Comparison of ENCODE assay signal across 1 cellular context in the genomic region with DNA sequence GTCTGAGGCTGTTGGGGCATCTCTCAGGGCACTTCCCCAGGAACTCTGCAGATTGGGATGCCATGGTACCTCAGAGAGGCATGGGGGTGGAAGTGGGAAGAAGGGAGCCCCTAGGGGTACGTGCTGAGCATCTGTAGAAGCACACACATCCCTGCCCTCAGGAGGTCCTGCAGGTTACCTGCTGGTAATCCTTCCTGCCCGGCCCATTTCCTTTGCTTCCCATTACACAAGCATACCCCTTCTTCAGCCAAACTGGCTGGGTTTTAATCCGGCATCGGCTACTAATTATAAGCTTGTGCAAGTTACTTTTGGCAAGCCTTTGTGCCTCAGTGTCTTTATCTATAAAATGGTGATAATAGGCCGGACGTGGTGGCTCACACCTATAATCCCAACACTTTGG.
TF ChIP-seq lines count a peak whose summit lies in the region.

No MANE protein-coding gene starts in this region.

TF ChIP-seq in WTC11, 78 proteins besides CTCF, POLR2A, EP300 and RAD21 (continued from another document):
- 0 out of 2 replicates have a peak, but pooled peaks have one; percentile 19 for TF ChIP-seq TEAD1 (CRISPR knock-in tag; IDR thresholded peaks at IDR 0.05)
